Comparison of ENCODE assay signal across 15 cellular contexts in the genomic region with DNA sequence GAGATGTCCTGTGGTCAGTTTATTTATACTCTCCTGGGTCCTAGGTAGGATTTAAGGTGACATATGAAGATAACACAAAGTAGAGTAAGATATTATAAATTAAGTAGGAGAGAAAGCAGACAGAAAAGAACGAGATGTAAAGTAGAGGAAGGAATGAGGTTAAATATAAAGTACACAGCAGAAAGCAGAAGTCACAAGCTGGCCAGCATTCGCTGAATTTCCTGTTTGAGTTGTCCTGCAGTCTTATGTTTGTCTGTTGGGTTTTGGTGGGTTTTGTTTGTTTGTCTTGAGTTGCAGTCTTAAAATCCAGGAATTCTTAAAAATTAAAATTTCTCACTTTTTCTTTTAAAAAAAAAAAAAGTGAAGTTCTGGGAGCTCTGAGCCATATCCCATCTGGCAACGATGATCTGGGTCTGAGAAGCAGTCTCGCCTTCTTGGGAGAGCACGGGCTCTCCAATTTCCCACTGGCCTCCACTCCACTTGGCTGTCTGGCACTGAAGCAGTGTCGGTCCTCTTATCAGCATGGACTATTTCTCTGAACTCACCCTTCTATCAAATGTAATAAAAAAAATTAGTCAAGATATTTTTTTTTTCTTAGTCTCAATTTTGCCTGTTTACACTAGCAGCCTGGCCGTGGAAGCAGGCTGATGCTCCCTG. TPM values are rescaled to one million over a fixed set of nuclear protein-coding genes. Genes with fewer than 3 reads are reported as not detected.
A peak's percentile ranks its signal among the peaks of the same experiment; 100 is the strongest.
DNase-seq lines count a peak whose midpoint lies in the region; ATAC-seq, FAIRE-seq and TF ChIP-seq lines count a peak whose summit lies in the region.
"Had no signal": no experiment of that assay in that cellular context is flagged by ENCODE, and none has a peak within 500 bp of the region (broad histone marks: within the 10 kb centered on the region; RNA-seq: fewer than 3 reads in every experiment).

No MANE protein-coding gene starts in this region.

- TF ChIP-seq EP300 in GM12878 (IDR thresholded peaks at IDR 0.05; ENCODE audit: borderline replicate concordance in 1 of 2, control insufficient read depth in 1 of 2, low read depth in 2 of 2, low read length in 2 of 2) = no peak

- H3K4me3 ChIP-seq in GM12878 = no peak overlapping the region
- H3K4me3 ChIP-seq: body of pancreas, GM23338 had no signal

- TF ChIP-seq RAD21 in GM12878 (IDR thresholded peaks at IDR 0.05; ENCODE audit: insufficient read depth, low read depth, low read length) = no peak

- RAD21 ChIA-PET in GM12878 (lab: Charles Lee; ENCODE audit: unreplicated experiment) = no interaction called here

- no peak for TF ChIP-seq CTCF in CD4-positive, alpha-beta T cell (IDR thresholded peaks at IDR 0.05)
- TF ChIP-seq CTCF in GM12878 (IDR thresholded peaks at IDR 0.05 in 2 of 3, conservative IDR thresholded peaks at IDR 0.05 in 1 of 3; ENCODE audit: control insufficient read depth in 2 of 3, extremely low read depth in 1 of 3, insufficient read depth in 1 of 3, low read depth in 3 of 3, low read length in 3 of 3) (no peak), omental fat pad (IDR thresholded peaks at IDR 0.05) (no peak)

- H2AFZ ChIP-seq in GM12878 (ENCODE audit: control insufficient read depth, low read depth, low read length) = no peak overlapping the region
- H2AFZ ChIP-seq: GM23338 had no signal

- FAIRE-seq in GM12878 (lab: Jason Lieb, UNC) = no peak
- FAIRE-seq in GM12892 (lab: Jason Lieb, UNC) = no peak

- in situ Hi-C loops in GM12878 (cut with MboI) = no loop called here

- H3K79me2 ChIP-seq in GM12878 (ENCODE audit: control insufficient read depth, insufficient read depth, low read length) = no peaks in the 10 kb centered on the region

- H3K27me3 Mint-ChIP-seq in CD4-positive, alpha-beta T cell = no peaks in the 10 kb centered on the region

- intact Hi-C loops in CD4-positive, alpha-beta T cell (cut with DNase I, micrococcal nuclease) = loop anchor here in 1 of 2 experiments (2.0 kb wide), 1 partner anchor 33 kb away; a partner anchor contains a TSS
- intact Hi-C loops in GM12878 (cut with micrococcal nuclease; ENCODE audit: unreplicated experiment) = no loop called here

- CTCF ChIA-PET in CD4-positive, alpha-beta T cell (lab: Charles Lee) = no interaction called here
- CTCF ChIA-PET in GM12878 (lab: Yijun Ruan, JAX) = interaction anchor here (0.7 kb wide), 1 partner anchor 12 kb away, joined by 4 read pairs; no protein-coding TSS in a partner anchor

- DNase-seq in CD4-positive, alpha-beta T cell = no peak
- DNase-seq in GM12878 (ENCODE audit: low read depth, low spot score) (no peak), midbrain (lab: John Stamatoyannopoulos, UW) (peak; percentile 7), omental fat pad (ENCODE audit: low spot score) (no peak), GM12892 (ENCODE audit: insufficient read length) (no peak)
- DNase-seq in activated CD8-positive, alpha-beta memory T cell treated with anti-CD3 and anti-CD28 coated beads, Interleukin-2, amount 50 U/mL, for 48 hours = no peak
- DNase-seq: body of pancreas; effector memory CD4-positive, alpha-beta T cell; foreskin keratinocyte; islet precursor cell; NCI-H1930; SHP77 treated with DMSO at 0.1 percent for 48 hours had no signal

- no peaks in the 10 kb centered on the region for H4K20me1 ChIP-seq in GM12878 (ENCODE audit: control insufficient read depth, insufficient read depth)

- H3K36me3 ChIP-seq in KOPT-K1 (ENCODE audit: insufficient read depth, low read length) (no peaks in the 10 kb centered on the region), GM12878 (ENCODE audit: control insufficient read depth in 2 of 2, insufficient read depth in 2 of 2, low read length in 1 of 2) (no peaks in the 10 kb centered on the region)

- H3K4me1 ChIP-seq in GM12878 (ENCODE audit: control insufficient read depth, insufficient read depth, low read length) = peaks cover 4% of the 10 kb centered on the region; the same call in 1 of the 2 replicates
- H3K4me1 ChIP-seq: body of pancreas, foreskin keratinocyte had no signal

- H3K27ac ChIP-seq in CD4-positive, alpha-beta T cell (ENCODE audit: low read depth, low read length) = no peak overlapping the region
- H3K27ac ChIP-seq in KOPT-K1 (ENCODE audit: low read depth, low read length, poor library complexity, severe bottlenecking) (peak overlapping the region; percentile 99), GM12878 (ENCODE audit: control insufficient read depth, insufficient read depth) (no peak overlapping the region)
- H3K27ac ChIP-seq: foreskin keratinocyte had no signal

- H3K9me3 Mint-ChIP-seq in CD4-positive, alpha-beta T cell = no peaks in the 10 kb centered on the region

- SMC1A ChIA-PET in GM12878 (lab: Charles Lee; ENCODE audit: uncharacterized antibody, unreplicated experiment) = no interaction called here

- H3K36me3 Mint-ChIP-seq in CD4-positive, alpha-beta T cell (ENCODE audit: low read depth) = no peaks in the 10 kb centered on the region

- ATAC-seq in CD4-positive, alpha-beta T cell (ENCODE audit: poor library complexity) = no peak
- ATAC-seq in GM12878 (no peak), omental fat pad (ENCODE audit: low FRiP score) (no peak)
- ATAC-seq: body of pancreas, foreskin keratinocyte, GM23338 had no signal

- peak overlapping the region; percentile 48 for H3K27ac Mint-ChIP-seq in CD4-positive, alpha-beta T cell
- H3K27ac Mint-ChIP-seq: GM23338; stimulated activated naive CD8-positive, alpha-beta T cell treated with anti-CD3 and anti-CD28 coated beads, Interleukin-15, Interleukin-2, amounts not matched to agents 100 ng/mL and 50 ng/mL, for 24 hours had no signal

- no peaks in the 10 kb centered on the region for H3K9me3 ChIP-seq in CD4-positive, alpha-beta T cell (ENCODE audit: control insufficient read depth, low read length)
- H3K9me3 ChIP-seq in KOPT-K1 (ENCODE audit: insufficient read depth, low read length, poor library complexity, severe bottlenecking) (peaks cover 7% of the 10 kb centered on the region), GM12878 (replicated peaks; ENCODE audit: control insufficient read depth, insufficient read depth, low read length) (no peaks in the 10 kb centered on the region)
- H3K9me3 ChIP-seq: body of pancreas had no signal

- no peak overlapping the region for H3K4me3 Mint-ChIP-seq in CD4-positive, alpha-beta T cell
- H3K4me3 Mint-ChIP-seq: GM23338; stimulated activated naive CD8-positive, alpha-beta T cell treated with anti-CD3 and anti-CD28 coated beads, Interleukin-15, Interleukin-2, amounts not matched to agents 100 ng/mL and 50 ng/mL, for 24 hours had no signal

- no TSS peak for BruUV-seq in GM12878 (replicated peaks; lab: Mats Ljungman, UMichigan)

- TF ChIP-seq POLR2A in GM12878 (IDR thresholded peaks at IDR 0.05; ENCODE audit: low read depth, low read length) (no peak), GM12892 (IDR thresholded peaks at IDR 0.05; ENCODE audit: low read depth, low read length) (no peak)

- WGBS in GM12878 (ENCODE audit: insufficient coverage, insufficient replicate concordance, low lambda C conversion rate, missing lambda C conversion rate) = 37% methylated on average over 7 of the region's 7 CpGs

- POLR2A ChIA-PET in CD4-positive, alpha-beta T cell (lab: Charles Lee) = no interaction called here
- POLR2A ChIA-PET in GM12878 (lab: Charles Lee) = no interaction called here

- peaks cover 52% of the 10 kb centered on the region for H3K4me1 Mint-ChIP-seq in CD4-positive, alpha-beta T cell (ENCODE audit: low read depth)

- no peak overlapping the region for H3K4me2 ChIP-seq in GM12878 (ENCODE audit: control insufficient read depth, insufficient read depth)
- H3K4me2 ChIP-seq: GM23338 had no signal

- no peaks in the 10 kb centered on the region for H3K27me3 ChIP-seq in CD4-positive, alpha-beta T cell (ENCODE audit: control insufficient read depth, insufficient read depth, low read length)
- no peaks in the 10 kb centered on the region for H3K27me3 ChIP-seq in GM12878 (replicated peaks in 1 of 2; ENCODE audit: control insufficient read depth in 2 of 2, insufficient read depth in 2 of 2, low read length in 1 of 2)
- H3K27me3 ChIP-seq: body of pancreas, foreskin keratinocyte had no signal

- H3K9ac ChIP-seq in GM12878 (ENCODE audit: control insufficient read depth, insufficient read depth, low read length) = no peak overlapping the region

RNA-seq across cellular contexts. Expression of a gene that starts 2.0 kb away (rescaled TPM):
- total RNA-seq in CD4-positive, alpha-beta T cell = under 1 TPM; 0.22 to 0.47 TPM
- 4.2 and 5.4 TPM in 2 replicates for total RNA-seq in GM12878 (2013; cell fraction: nucleolus; rRNA removed)
- total RNA-seq in GM12878 (2014; rRNA removed) (0.33 TPM in 1 of 2 replicates, not detected in the other), GM12878 (2014; rRNA removed; fragmentation: Illumina TruSeq; extraction: Trizol) (0.13 and 0.23 TPM in 2 replicates), GM12878 (2021) (0.44 TPM in 1 of 2 replicates, not detected in the other), omental fat pad (1 to 10 TPM in 1 of 4 donors, under 1 TPM in 2, not detected in 1; 0.36 to 1.7 (median 0.37) TPM)
- polyA plus RNA-seq in GM12878 (2011; ENCODE audit: low read depth) = 0.22 TPM
- polyA plus RNA-seq in GM12878 (2011; rRNA removed) (0.18 and 0.40 TPM in 2 replicates), GM12878 (2014; fragmentation: Illumina TruSeq; extraction: Trizol) (0.18 TPM in 1 of 2 replicates, not detected in the other), GM12878 (2014; fragmentation: Nextera tagmentation; extraction: Ambion mirVana) (under 1 TPM; 0.42 to 0.48 TPM), GM12878 (2014; rRNA removed) (0.51 TPM in 1 of 2 replicates, not detected in the other), GM12878 (2016; fragmentation: Nextera tagmentation; extraction: Ambion mirVana) (under 1 TPM in 1 of 2 experiments, not detected in 1; 0.12 TPM)
- not detected in 2 replicates for polyA plus RNA-seq in GM12878 (2011; cell fraction: cytosol; rRNA removed)
- polyA plus RNA-seq in GM12878 (2011; cell fraction: nucleus; rRNA removed) = 0.13 TPM in 1 of 2 replicates, not detected in the other
- not detected in 2 replicates for polyA plus RNA-seq in GM12878 (2012)
- not detected in 2 replicates for polyA minus RNA-seq in GM12878 (2011; rRNA and poly(A)+ RNA removed)
- polyA minus RNA-seq in GM12878 (2011; cell fraction: cytosol; rRNA and poly(A)+ RNA removed) = not detected in 2 replicates
- not detected in 2 replicates for polyA minus RNA-seq in GM12878 (2011; cell fraction: nucleus; rRNA and poly(A)+ RNA removed)
- 0.30 TPM for polyA plus RNA-seq in GM12892 (2012; ENCODE audit: missing spikeins)
- total RNA-seq: body of pancreas, foreskin keratinocyte, GM23338 had no signal
- polyA plus RNA-seq: foreskin keratinocyte, GM23338 had no signal

RNA-seq across cellular contexts. Expression of a gene that starts 33.0 kb away (rescaled TPM):
- 1 to 10 TPM; 1.7 to 2.1 TPM for total RNA-seq in CD4-positive, alpha-beta T cell
- total RNA-seq in GM12878 (2013; cell fraction: nucleolus; rRNA removed) = 0.67 and 1.1 TPM in 2 replicates
- 0.38 TPM in 1 of 2 replicates, not detected in the other for total RNA-seq in GM12878 (2014; rRNA removed)
- not detected in 2 replicates for total RNA-seq in GM12878 (2014; rRNA removed; fragmentation: Illumina TruSeq; extraction: Trizol)
- 0.10 and 0.16 TPM in 2 replicates for total RNA-seq in GM12878 (2021)
- not detected for polyA plus RNA-seq in GM12878 (2011; ENCODE audit: low read depth)
- 0.03 and 0.04 TPM in 2 replicates for polyA plus RNA-seq in GM12878 (2011; rRNA removed)
- polyA plus RNA-seq in GM12878 (2011; cell fraction: cytosol; rRNA removed) = 0.02 and 0.04 TPM in 2 replicates
- polyA plus RNA-seq in GM12878 (2011; cell fraction: nucleus; rRNA removed) = not detected in 2 replicates
- polyA plus RNA-seq in GM12878 (2012) = not detected in 2 replicates
- not detected in 2 replicates for polyA plus RNA-seq in GM12878 (2014; fragmentation: Illumina TruSeq; extraction: Trizol)
- not detected for polyA plus RNA-seq in GM12878 (2014; fragmentation: Nextera tagmentation; extraction: Ambion mirVana)
- polyA plus RNA-seq in GM12878 (2014; rRNA removed) = 0.05 TPM in 1 of 2 replicates, not detected in the other
- polyA plus RNA-seq in GM12878 (2016; fragmentation: Nextera tagmentation; extraction: Ambion mirVana) = not detected
- 0.07 TPM in 1 of 2 replicates, not detected in the other for polyA minus RNA-seq in GM12878 (2011; rRNA and poly(A)+ RNA removed)
- polyA minus RNA-seq in GM12878 (2011; cell fraction: cytosol; rRNA and poly(A)+ RNA removed) = not detected in 2 replicates
- polyA minus RNA-seq in GM12878 (2011; cell fraction: nucleus; rRNA and poly(A)+ RNA removed) = not detected in 2 replicates
- total RNA-seq in omental fat pad = 1 to 10 TPM; 1.6 to 7.7 (median 3.3) TPM
- not detected for polyA plus RNA-seq in GM12892 (2012; ENCODE audit: missing spikeins)
